Comparison of ENCODE assay signal across 21 cellular contexts in the genomic region with DNA sequence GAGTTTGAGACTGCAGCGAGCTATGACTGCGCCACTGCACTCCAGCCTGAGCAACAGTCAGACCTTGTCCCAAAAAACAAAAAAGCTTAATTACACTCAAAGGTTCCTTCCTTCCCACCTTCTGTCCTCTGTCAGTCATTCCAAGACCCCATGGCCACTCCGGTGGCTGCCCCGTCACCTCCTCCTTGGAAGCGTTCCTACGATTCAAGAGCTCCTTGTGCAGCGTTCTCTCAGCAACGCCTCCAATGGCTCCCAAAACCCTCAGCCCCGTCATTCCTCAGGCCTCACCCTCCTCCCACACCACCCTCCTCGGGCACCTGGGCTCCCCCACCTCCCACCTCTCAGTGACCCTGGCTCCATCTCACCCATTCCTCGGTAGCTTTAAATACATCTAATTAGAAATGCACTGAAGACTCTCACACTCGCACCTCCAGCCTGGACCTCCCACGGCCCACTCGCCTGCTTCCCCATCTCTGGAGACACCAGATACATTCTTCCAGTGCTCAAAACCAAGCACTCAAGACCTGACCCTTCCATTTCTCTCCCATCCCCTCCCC. TPM values are rescaled to one million over a fixed set of nuclear protein-coding genes. Genes with fewer than 3 reads are reported as not detected.
"Had no signal": no experiment of that assay in that cellular context is flagged by ENCODE, and none has a peak within 500 bp of the region (broad histone marks: within the 10 kb centered on the region; RNA-seq: fewer than 3 reads in every experiment).

No MANE protein-coding gene starts in this region.

- DNase-seq: activated CD4-positive, alpha-beta T cell treated with anti-CD3 and anti-CD28 coated beads for 36 hours; activated CD8-positive, alpha-beta memory T cell treated with anti-CD3 and anti-CD28 coated beads, Interleukin-2, amount 10 ng/mL, durations not matched to agents 7 days and 5 days; activated CD8-positive, alpha-beta T cell treated with anti-CD3 and anti-CD28 coated beads, Interleukin-2, amount 10 ng/mL, durations not matched to agents 7 days and 5 days; activated gamma-delta T cell; central memory CD4-positive, alpha-beta T cell; effector CD4-positive, alpha-beta T cell; gastrocnemius medialis; glutamatergic neuron; islet precursor cell; left cardiac atrium; mammary epithelial cell; naive B cell; stimulated activated CD4-positive, alpha-beta T cell treated with anti-CD3 and anti-CD28 coated beads, Interleukin-12 subunit alpha, Interleukin-12 subunit beta, amount 100 ng/mL, for 4 hours; stimulated activated CD4-positive, alpha-beta T cell treated with anti-CD3 and anti-CD28 coated beads, Interleukin-4, amount 100 ng/mL, for 1 hour; stomach; T1000; thyroid gland had no signal

- H3K9me3 Mint-ChIP-seq: activated naive CD4-positive, alpha-beta T cell treated with anti-CD3 and anti-CD28 coated beads, Interleukin-2, amount 10 ng/mL, durations not matched to agents 7 days and 5 days; dendritic cell treated with granulocyte-macrophage colony-stimulating factor and Interleukin-4, amounts not matched to agents 40 ng/mL and 50 ng/mL, for 4 days; naive B cell had no signal

- H3K27ac Mint-ChIP-seq: activated CD4-positive, alpha-beta T cell treated with anti-CD3 and anti-CD28 coated beads for 36 hours; activated CD8-positive, alpha-beta memory T cell treated with anti-CD3 and anti-CD28 coated beads, Interleukin-2, amount 10 ng/mL, durations not matched to agents 7 days and 5 days; activated CD8-positive, alpha-beta T cell treated with anti-CD3 and anti-CD28 coated beads, Interleukin-2, amount 10 ng/mL, durations not matched to agents 7 days and 5 days; activated naive CD4-positive, alpha-beta T cell treated with anti-CD3 and anti-CD28 coated beads, Interleukin-2, amount 10 ng/mL, durations not matched to agents 7 days and 5 days; dendritic cell treated with granulocyte-macrophage colony-stimulating factor and Interleukin-4, amounts not matched to agents 40 ng/mL and 50 ng/mL, for 4 days; naive B cell had no signal

- ATAC-seq: activated CD4-positive, alpha-beta T cell treated with anti-CD3 and anti-CD28 coated beads for 36 hours; activated CD8-positive, alpha-beta memory T cell treated with anti-CD3 and anti-CD28 coated beads, Interleukin-2, amount 10 ng/mL, durations not matched to agents 7 days and 5 days; activated CD8-positive, alpha-beta T cell treated with anti-CD3 and anti-CD28 coated beads, Interleukin-2, amount 10 ng/mL, durations not matched to agents 7 days and 5 days; gastrocnemius medialis; left cardiac atrium; psoas muscle had no signal

- H3K27me3 Mint-ChIP-seq: activated CD4-positive, alpha-beta T cell treated with anti-CD3 and anti-CD28 coated beads for 36 hours; activated CD8-positive, alpha-beta memory T cell treated with anti-CD3 and anti-CD28 coated beads, Interleukin-2, amount 10 ng/mL, durations not matched to agents 7 days and 5 days; activated naive CD4-positive, alpha-beta T cell treated with anti-CD3 and anti-CD28 coated beads, Interleukin-2, amount 10 ng/mL, durations not matched to agents 7 days and 5 days; dendritic cell treated with granulocyte-macrophage colony-stimulating factor and Interleukin-4, amounts not matched to agents 40 ng/mL and 50 ng/mL, for 4 days; naive B cell had no signal

- H3K36me3 Mint-ChIP-seq: activated CD8-positive, alpha-beta memory T cell treated with anti-CD3 and anti-CD28 coated beads, Interleukin-2, amount 10 ng/mL, durations not matched to agents 7 days and 5 days had no signal

- H3K4me3 Mint-ChIP-seq: activated CD4-positive, alpha-beta T cell treated with anti-CD3 and anti-CD28 coated beads for 36 hours; activated CD8-positive, alpha-beta memory T cell treated with anti-CD3 and anti-CD28 coated beads, Interleukin-2, amount 10 ng/mL, durations not matched to agents 7 days and 5 days; activated CD8-positive, alpha-beta T cell treated with anti-CD3 and anti-CD28 coated beads, Interleukin-2, amount 10 ng/mL, durations not matched to agents 7 days and 5 days; activated naive CD4-positive, alpha-beta T cell treated with anti-CD3 and anti-CD28 coated beads, Interleukin-2, amount 10 ng/mL, durations not matched to agents 7 days and 5 days; dendritic cell treated with granulocyte-macrophage colony-stimulating factor and Interleukin-4, amounts not matched to agents 40 ng/mL and 50 ng/mL, for 4 days had no signal

- H3K4me1 Mint-ChIP-seq: activated CD8-positive, alpha-beta memory T cell treated with anti-CD3 and anti-CD28 coated beads, Interleukin-2, amount 10 ng/mL, durations not matched to agents 7 days and 5 days; activated naive CD4-positive, alpha-beta T cell treated with anti-CD3 and anti-CD28 coated beads, Interleukin-2, amount 10 ng/mL, durations not matched to agents 7 days and 5 days had no signal

RNA-seq across cellular contexts. Expression of gene ANO7, which starts 47.2 kb away (rescaled TPM):
- total RNA-seq: skeletal muscle tissue had no signal
